In the genomic region with DNA sequence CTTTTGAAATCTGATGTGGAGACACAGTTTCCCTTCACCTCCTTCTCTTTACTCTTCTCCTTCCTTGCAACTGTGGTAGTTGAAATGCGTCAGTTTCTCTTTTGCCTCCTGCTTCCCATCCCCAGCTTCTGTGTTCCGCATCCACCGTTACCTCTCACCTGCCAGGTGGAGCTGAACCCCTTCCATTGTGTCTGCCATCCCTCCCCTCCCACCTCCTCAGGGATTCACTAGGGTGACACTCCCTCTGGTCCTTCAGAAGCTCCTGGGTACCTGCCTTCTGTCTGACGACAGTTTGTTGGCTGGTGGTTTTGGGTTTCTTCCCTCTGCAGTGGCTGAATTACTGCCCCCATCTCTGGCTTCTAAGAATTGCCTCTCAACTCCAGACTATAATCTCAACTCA, we compare ENCODE assay signal across 27 cellular contexts.
"Had no signal": no experiment of that assay in that cellular context is flagged by ENCODE, and none has a peak within 500 bp of the region (broad histone marks: within the 10 kb centered on the region; RNA-seq: fewer than 3 reads in every experiment).

No MANE protein-coding gene starts in this region.

- H3K27ac ChIP-seq: adrenal gland, breast epithelium, KMS-11, SK-N-MC, WERI-Rb-1 had no signal

- H3K9me3 ChIP-seq: adrenal gland, breast epithelium had no signal

- H3K27me3 ChIP-seq: adrenal gland, breast epithelium had no signal

- H3K4me3 ChIP-seq: adrenal gland, breast epithelium, SK-N-MC had no signal

- H3K4me1 ChIP-seq: adrenal gland, breast epithelium had no signal

- ATAC-seq: activated CD4-positive, CD25-positive, alpha-beta regulatory T cell treated with anti-CD3 and anti-CD28 coated beads, Interleukin-2, amount 50 U/mL, for 24 hours; activated CD8-positive, alpha-beta T cell treated with anti-CD3 and anti-CD28 coated beads, Interleukin-2, amount 10 ng/mL, durations not matched to agents 7 days and 5 days; Panc1; Right ventricle myocardium inferior; T-cell had no signal

- DNase-seq: activated CD4-positive, alpha-beta T cell treated with anti-CD3 and anti-CD28 coated beads for 4 hours; activated CD4-positive, alpha-beta T cell treated with anti-CD3 and anti-CD28 coated beads, Interleukin-2, amount 50 U/mL, for 4 hours; activated CD8-positive, alpha-beta memory T cell treated with anti-CD3 and anti-CD28 coated beads, Interleukin-2, amount 50 U/mL, for 48 hours; activated CD8-positive, alpha-beta T cell treated with anti-CD3 and anti-CD28 coated beads, Interleukin-2, amount 10 ng/mL, durations not matched to agents 7 days and 5 days; activated naive CD4-positive, alpha-beta T cell treated with anti-CD3 and anti-CD28 coated beads, Interleukin-2, amount 50 U/mL, for 16 hours; activated naive CD8-positive, alpha-beta T cell treated with anti-CD3 and anti-CD28 coated beads, Interleukin-2, amount 10 ng/mL, durations not matched to agents 7 days and 5 days; activated T-cell treated with anti-CD3 and anti-CD28 coated beads, Interleukin-2, amount 50 U/mL, for 1 hour; adrenal gland; aorta; caudate nucleus; NCI-H1092; NCI-H1417 treated with DMSO at 0.1 percent for 48 hours; NCI-H1694; NCI-H2029; NCI-H69; NK-92 treated with Interleukin-12 subunit alpha and Interleukin-12 subunit beta, amount 100 ng/mL, for 24 hours; OCI-M1; RPMI8226; T-cell; T-helper 2 cell; WERI-Rb-1 had no signal

- H3K4me2 ChIP-seq: KMS-11 had no signal

- H3K9ac ChIP-seq: KMS-11 had no signal

- H3K36me3 ChIP-seq: adrenal gland, breast epithelium, WERI-Rb-1 had no signal
